Comparison of ENCODE assay signal across 9 cellular contexts in the genomic region with DNA sequence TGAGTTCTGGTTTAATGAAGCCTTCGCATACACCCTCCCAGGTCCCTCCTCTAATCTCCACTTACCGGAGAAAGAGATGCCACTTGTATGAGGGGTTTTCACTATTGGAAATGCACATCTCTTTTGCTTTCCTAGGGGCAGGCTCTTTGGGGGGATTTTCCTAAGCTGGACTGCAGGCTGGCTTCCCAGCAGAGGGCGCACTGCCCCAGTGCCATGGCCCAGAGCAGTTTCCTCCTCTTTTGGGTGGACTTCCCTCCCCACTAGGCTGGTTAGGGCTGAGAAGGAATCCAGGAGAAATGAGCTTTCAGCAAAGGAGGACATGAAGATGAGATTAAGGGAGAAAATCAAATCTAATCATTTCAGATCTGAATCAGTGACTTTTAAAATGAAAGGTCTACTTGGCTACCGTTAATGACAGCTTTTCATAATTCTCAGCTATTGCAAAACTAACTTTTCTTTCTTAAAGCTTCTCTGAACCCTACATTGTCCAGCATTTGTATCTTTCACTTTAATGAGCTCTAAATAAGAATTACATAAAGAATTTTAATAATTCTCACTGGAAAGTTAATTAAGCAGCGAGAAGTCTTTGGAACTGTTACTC.
DNase-seq lines count a peak whose midpoint lies in the region; ATAC-seq, FAIRE-seq and TF ChIP-seq lines count a peak whose summit lies in the region.
"Had no signal": no experiment of that assay in that cellular context is flagged by ENCODE, and none has a peak within 500 bp of the region (broad histone marks: within the 10 kb centered on the region; RNA-seq: fewer than 3 reads in every experiment).

No MANE protein-coding gene starts in this region.

- in situ Hi-C loops in Panc1 (cut with HindIII; ENCODE audit: low pct_unique_long_range_greater_than_20kb, low sequenced_read_pairs), result no loop called here

- CTCF ChIA-PET in Panc1 (lab: Charles Lee), result interaction anchor here (0.8 kb wide), 1 partner anchor 1556 kb away, joined by 4 read pairs; no protein-coding TSS in a partner anchor
- CTCF ChIA-PET in endothelial cell of umbilical vein (lab: Charles Lee), result interaction anchor here (0.8 to 2.3 kb wide), 7 partner anchors 13 to 1556 kb away, joined by 3 to 22 read pairs (median 3); no protein-coding TSS in a partner anchor

- H3K27ac ChIP-seq in Panc1 (ENCODE audit: low read length) (no peak overlapping the region), endothelial cell of umbilical vein (ENCODE audit: insufficient read depth, low read depth, low read length) (no peak overlapping the region)
- H3K27ac ChIP-seq: neutrophil had no signal

- H3K4me1 ChIP-seq in Panc1 (ENCODE audit: control insufficient read depth, insufficient read depth, low read length) (no peaks in the 10 kb centered on the region), endothelial cell of umbilical vein (ENCODE audit: control insufficient read depth, extremely low read depth, insufficient read depth, low read length) (no peaks in the 10 kb centered on the region)

- POLR2A ChIA-PET in Panc1 (lab: Charles Lee), result no interaction called here
- POLR2A ChIA-PET in endothelial cell of umbilical vein (lab: Charles Lee), result no interaction called here

- dilution Hi-C loops in endothelial cell of umbilical vein (cut with MboI; ENCODE audit: extremely low pct_ligation_motif_present, low sequenced_read_pairs), result no loop called here

- no peaks in the 10 kb centered on the region for H3K9me1 ChIP-seq in endothelial cell of umbilical vein (replicated peaks; ENCODE audit: control insufficient read depth, extremely low read depth, insufficient read depth, low read length)

- intact Hi-C loops in Panc1 (cut with micrococcal nuclease; ENCODE audit: unreplicated experiment) (no loop called here), endothelial cell of umbilical vein (cut with micrococcal nuclease) (loop anchor here (1.0 kb wide), 1 partner anchor 1556 kb away; no protein-coding TSS in a partner anchor)

- no peaks in the 10 kb centered on the region for H3K36me3 ChIP-seq in Panc1 (ENCODE audit: control insufficient read depth, insufficient read depth, low read length)
- H3K36me3 ChIP-seq in endothelial cell of umbilical vein (ENCODE audit: control insufficient read depth in 2 of 2, extremely low read depth in 1 of 2, insufficient read depth in 2 of 2, low read length in 2 of 2), result no peaks in the 10 kb centered on the region
- H3K36me3 ChIP-seq: neutrophil had no signal

- peaks cover 11% of the 10 kb centered on the region for H3K27me3 Mint-ChIP-seq in nephron progenitor cell (ENCODE audit: low read depth, poor library complexity)

- H3K36me3 Mint-ChIP-seq in nephron progenitor cell (ENCODE audit: low read depth), result no peaks in the 10 kb centered on the region

- H3K9me3 ChIP-seq in Panc1 (ENCODE audit: control insufficient read depth, insufficient read depth, low read depth, low read length) (no peaks in the 10 kb centered on the region), endothelial cell of umbilical vein (replicated peaks; ENCODE audit: control insufficient read depth, insufficient read depth, low read length) (no peaks in the 10 kb centered on the region)
- H3K9me3 ChIP-seq: neutrophil had no signal

- H3K4me3 Mint-ChIP-seq in nephron progenitor cell, result no peak overlapping the region

- ATAC-seq in HG03066 (IDR thresholded peaks at IDR 0.05; ENCODE audit: low read depth, unreplicated experiment) (peak; percentile 71), Panc1 (no peak)

- H3K4me2 ChIP-seq in endothelial cell of umbilical vein (ENCODE audit: insufficient read depth, low read length), result no peak overlapping the region

- H3K4me1 Mint-ChIP-seq in nephron progenitor cell, result no peaks in the 10 kb centered on the region

- TF ChIP-seq POLR2A in endothelial cell of umbilical vein (IDR thresholded peaks at IDR 0.05; ENCODE audit: low read depth, low read length) (no peak), H54 (IDR thresholded peaks at IDR 0.05; ENCODE audit: low read depth, low read length) (no peak)

- no peak overlapping the region for H3K27ac Mint-ChIP-seq in nephron progenitor cell

- no peaks in the 10 kb centered on the region for H4K20me1 ChIP-seq in endothelial cell of umbilical vein (replicated peaks; ENCODE audit: control insufficient read depth, extremely low read depth, insufficient read depth, low read length)

- TF ChIP-seq CTCF in AG09309 (IDR thresholded peaks at IDR 0.05; ENCODE audit: control insufficient read depth, insufficient read depth, low read depth, low read length, missing control alignments) (peak; percentile 83), GM12864 (IDR thresholded peaks at IDR 0.05; ENCODE audit: low read depth, low read length, missing control alignments) (peak; percentile 94), Panc1 (IDR thresholded peaks at IDR 0.05) (peak; percentile 85), endothelial cell of umbilical vein (IDR thresholded peaks at IDR 0.05; ENCODE audit: extremely low read depth in 1 of 2, insufficient read depth in 1 of 2, low read depth in 1 of 2, low read length in 2 of 2) (peak; percentile 55 to 61), nephron progenitor cell (IDR thresholded peaks at IDR 0.05) (peak; percentile 88)

- H2AFZ ChIP-seq in endothelial cell of umbilical vein (ENCODE audit: low read depth, low read length), result no peak overlapping the region

- BruUV-seq in Panc1 (replicated peaks; lab: Mats Ljungman, UMichigan) (no TSS peak), endothelial cell of umbilical vein (replicated peaks; lab: Mats Ljungman, UMichigan) (no TSS peak)

- H3K9me3 Mint-ChIP-seq in nephron progenitor cell, result peaks cover 3% of the 10 kb centered on the region

- no peak overlapping the region for H3K9ac ChIP-seq in endothelial cell of umbilical vein (replicated peaks; ENCODE audit: extremely low read depth, insufficient read depth, low read length)

- peak; percentile 47 for FAIRE-seq in endothelial cell of umbilical vein (lab: Jason Lieb, UNC)
- FAIRE-seq in H54 (lab: Jason Lieb, UNC), result no peak

- H3K79me2 ChIP-seq in endothelial cell of umbilical vein (ENCODE audit: control insufficient read depth, insufficient read depth, low read length), result no peaks in the 10 kb centered on the region

- no peaks in the 10 kb centered on the region for H3K27me3 ChIP-seq in Panc1 (ENCODE audit: control insufficient read depth, insufficient read depth, low read length)
- H3K27me3 ChIP-seq in endothelial cell of umbilical vein (ENCODE audit: control insufficient read depth in 2 of 2, insufficient read depth in 2 of 2, low read length in 2 of 2), result no peaks in the 10 kb centered on the region
- H3K27me3 ChIP-seq: neutrophil had no signal

- no peak overlapping the region for H3K4me3 ChIP-seq in AG09309 (ENCODE audit: control insufficient read depth, low read depth, low read length)
- H3K4me3 ChIP-seq in GM12864 (ENCODE audit: low read depth, low read length), result no peak overlapping the region
- H3K4me3 ChIP-seq in Panc1 (ENCODE audit: low read depth in 2 of 2, low read length in 2 of 2), result no peak overlapping the region
- H3K4me3 ChIP-seq in endothelial cell of umbilical vein (replicated peaks in 1 of 3; ENCODE audit: insufficient read depth in 1 of 3, low read depth in 1 of 3, low read length in 3 of 3), result no peak overlapping the region

- no peak for DNase-seq in AG09309 (ENCODE audit: low read depth)
- no peak for DNase-seq in GM12864 (ENCODE audit: low read depth)
- DNase-seq in Panc1 (ENCODE audit: low read depth, low spot score), result peak; percentile 20
- peak; percentile 8 for DNase-seq in endothelial cell of umbilical vein (ENCODE audit: low read depth, low spot score)
- DNase-seq in nephron progenitor cell, result peak; percentile 72
- DNase-seq in effector CD4-positive, alpha-beta T cell, result no peak
- DNase-seq in H54 (ENCODE audit: insufficient read length, low spot score), result no peak

TF ChIP-seq in endothelial cell of umbilical vein, 7 proteins besides CTCF, POLR2A, EP300 and RAD21:
- TF ChIP-seq POLR2AphosphoS5 (IDR thresholded peaks at IDR 0.05; ENCODE audit: insufficient read depth, low read depth, low read length) (no peak), MYC (IDR thresholded peaks at IDR 0.05; ENCODE audit: low read depth, low read length) (no peak), GATA2 (IDR thresholded peaks at IDR 0.05; ENCODE audit: insufficient read depth, insufficient read length, low read depth, low read length) (no peak), EZH2 (IDR thresholded peaks at IDR 0.05; ENCODE audit: borderline replicate concordance, low read depth, low read length, severe bottlenecking) (no peak), JUN (IDR thresholded peaks at IDR 0.05; ENCODE audit: borderline replicate concordance, insufficient read depth, insufficient read length, low read depth) (no peak), FOS (IDR thresholded peaks at IDR 0.05; ENCODE audit: borderline replicate concordance, insufficient read depth, low read length) (no peak), MAX (IDR thresholded peaks at IDR 0.05; ENCODE audit: insufficient read depth, insufficient read length) (no peak)

Comparison
In these comparisons a context has a peak if more than half of its experiments do, and no peak if none do; other contexts are left out.
1. DNase-seq: peak in Panc1 (single experiment), endothelial cell of umbilical vein (single experiment) and nephron progenitor cell (single experiment); none in AG09309 (single experiment), GM12864 (single experiment), effector CD4-positive, alpha-beta T cell (single experiment) and H54 (single experiment).
2. Peak in every context shown above with its lines, with median percentiles within 50 percentile points of each other: CTCF ChIP-seq.